In the genomic region with DNA sequence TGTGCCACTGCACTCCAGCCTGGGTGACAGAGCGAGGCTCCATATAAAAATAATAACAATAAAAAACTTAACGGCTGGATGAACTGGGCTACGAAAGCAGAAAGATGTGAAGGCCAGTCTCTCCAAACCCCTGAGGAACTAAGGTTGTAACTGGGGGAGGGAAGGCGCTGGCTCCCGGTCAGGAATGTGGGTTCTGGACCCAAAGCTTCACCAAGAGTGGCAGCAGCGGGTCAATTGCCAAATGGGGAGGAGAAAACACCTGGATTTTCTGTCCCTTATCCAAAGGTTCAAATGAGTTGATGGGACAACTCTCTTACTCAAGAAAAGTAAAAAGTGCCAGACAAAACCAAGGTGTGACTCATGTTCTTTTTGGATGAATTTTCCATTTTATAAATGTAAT, we compare ENCODE assay signal across 5 cellular contexts.
"Had no signal": no experiment of that assay in that cellular context is flagged by ENCODE, and none has a peak within 500 bp of the region (broad histone marks: within the 10 kb centered on the region; RNA-seq: fewer than 3 reads in every experiment).

No MANE protein-coding gene starts in this region.

- H3K9me3 Mint-ChIP-seq: GM23338, H9, IgD-negative memory B cell had no signal

- H3K4me3 Mint-ChIP-seq: GM23338, H9, IgD-negative memory B cell had no signal

- ATAC-seq: GM23338 had no signal

- H3K27me3 Mint-ChIP-seq: IgD-negative memory B cell had no signal

- H3K4me3 ChIP-seq: GM23338 had no signal

- H3K27ac Mint-ChIP-seq: GM23338 had no signal

- H3K27ac ChIP-seq: HL-60 had no signal

- DNase-seq: H9, HCEC 1CT had no signal

- H3K4me1 Mint-ChIP-seq: GM23338, H9, IgD-negative memory B cell had no signal
